Comparison of ENCODE assay signal across 19 cellular contexts in genomic region chr16:16881771-16882170, GRCh38.
"Had no signal": no experiment of that assay in that cellular context is flagged by ENCODE, and none has a peak within 500 bp of the region (broad histone marks: within the 10 kb centered on the region; RNA-seq: fewer than 3 reads in every experiment).

No MANE protein-coding gene starts in this region.

- H3K9me3 ChIP-seq: mucosa of descending colon, prostate gland, right lobe of liver, tibial artery, upper lobe of right lung had no signal

- FAIRE-seq: islet of Langerhans had no signal

- H3K36me3 ChIP-seq: prostate gland, right lobe of liver, tibial artery, upper lobe of right lung had no signal

- H3K36me3 Mint-ChIP-seq: naive thymus-derived CD8-positive, alpha-beta T cell; stimulated activated effector memory CD8-positive, alpha-beta T cell treated with anti-CD3 and anti-CD28 coated beads, Interleukin-12 subunit alpha, Interleukin-12 subunit beta, amount 100 ng/mL, for 72 hours had no signal

- H3K27me3 ChIP-seq: foreskin keratinocyte, hepatocyte, right lobe of liver, tibial artery, upper lobe of right lung had no signal

- H3K4me2 ChIP-seq: hepatocyte had no signal

- H3K27ac Mint-ChIP-seq: effector memory CD8-positive, alpha-beta T cell; naive thymus-derived CD8-positive, alpha-beta T cell; stimulated activated effector memory CD8-positive, alpha-beta T cell treated with anti-CD3 and anti-CD28 coated beads, Interleukin-12 subunit alpha, Interleukin-12 subunit beta, amount 100 ng/mL, for 72 hours had no signal

- H2AFZ ChIP-seq: hepatocyte, parathyroid adenoma had no signal

- H3K4me1 ChIP-seq: foreskin keratinocyte, parathyroid adenoma, prostate gland, right lobe of liver, tibial artery, upper lobe of right lung had no signal

- ATAC-seq: effector memory CD8-positive, alpha-beta T cell; foreskin keratinocyte; mucosa of descending colon; naive thymus-derived CD8-positive, alpha-beta T cell; right lobe of liver; stimulated activated effector memory CD8-positive, alpha-beta T cell treated with anti-CD3 and anti-CD28 coated beads, Interleukin-12 subunit alpha, Interleukin-12 subunit beta, amount 100 ng/mL, for 72 hours; stimulated activated naive CD8-positive, alpha-beta T cell treated with anti-CD3 and anti-CD28 coated beads, Interleukin-15, Interleukin-2, amounts not matched to agents 100 U/mL and 50 U/mL, for 24 hours; upper lobe of right lung had no signal

- DNase-seq: effector memory CD8-positive, alpha-beta T cell; foreskin keratinocyte; kidney glomerular epithelial cell; mammary epithelial cell; mucosa of descending colon; naive thymus-derived CD8-positive, alpha-beta T cell; occipital lobe; retina; right lobe of liver; stimulated activated CD4-positive, alpha-beta T cell treated with anti-CD3 and anti-CD28 coated beads, Interleukin-4, amount 100 ng/mL, for 1 hour; stimulated activated CD8-positive, alpha-beta memory T cell treated with anti-CD3 and anti-CD28 coated beads, Interleukin-4, amount 100 ng/mL, for 48 hours; stimulated activated naive CD8-positive, alpha-beta T cell treated with anti-CD3 and anti-CD28 coated beads, Interleukin-15, Interleukin-2, amounts not matched to agents 100 U/mL and 50 U/mL, for 24 hours; tibial artery; upper lobe of right lung had no signal

- H3K9ac ChIP-seq: parathyroid adenoma had no signal

- H3K4me3 ChIP-seq: hepatocyte, mucosa of descending colon, prostate gland, right lobe of liver, tibial artery, upper lobe of right lung had no signal

- H3K79me2 ChIP-seq: hepatocyte, parathyroid adenoma had no signal

- H3K9me3 Mint-ChIP-seq: naive thymus-derived CD8-positive, alpha-beta T cell had no signal

- H3K4me1 Mint-ChIP-seq: naive thymus-derived CD8-positive, alpha-beta T cell; stimulated activated effector memory CD8-positive, alpha-beta T cell treated with anti-CD3 and anti-CD28 coated beads, Interleukin-12 subunit alpha, Interleukin-12 subunit beta, amount 100 ng/mL, for 72 hours had no signal

- H3K4me3 Mint-ChIP-seq: effector memory CD8-positive, alpha-beta T cell; naive thymus-derived CD8-positive, alpha-beta T cell; stimulated activated effector memory CD8-positive, alpha-beta T cell treated with anti-CD3 and anti-CD28 coated beads, Interleukin-12 subunit alpha, Interleukin-12 subunit beta, amount 100 ng/mL, for 72 hours had no signal

- H3K27ac ChIP-seq: foreskin keratinocyte, hepatocyte, parathyroid adenoma, prostate gland, right lobe of liver, tibial artery, upper lobe of right lung had no signal
